ENCODE assay signal across 27 cellular contexts in the genomic region with DNA sequence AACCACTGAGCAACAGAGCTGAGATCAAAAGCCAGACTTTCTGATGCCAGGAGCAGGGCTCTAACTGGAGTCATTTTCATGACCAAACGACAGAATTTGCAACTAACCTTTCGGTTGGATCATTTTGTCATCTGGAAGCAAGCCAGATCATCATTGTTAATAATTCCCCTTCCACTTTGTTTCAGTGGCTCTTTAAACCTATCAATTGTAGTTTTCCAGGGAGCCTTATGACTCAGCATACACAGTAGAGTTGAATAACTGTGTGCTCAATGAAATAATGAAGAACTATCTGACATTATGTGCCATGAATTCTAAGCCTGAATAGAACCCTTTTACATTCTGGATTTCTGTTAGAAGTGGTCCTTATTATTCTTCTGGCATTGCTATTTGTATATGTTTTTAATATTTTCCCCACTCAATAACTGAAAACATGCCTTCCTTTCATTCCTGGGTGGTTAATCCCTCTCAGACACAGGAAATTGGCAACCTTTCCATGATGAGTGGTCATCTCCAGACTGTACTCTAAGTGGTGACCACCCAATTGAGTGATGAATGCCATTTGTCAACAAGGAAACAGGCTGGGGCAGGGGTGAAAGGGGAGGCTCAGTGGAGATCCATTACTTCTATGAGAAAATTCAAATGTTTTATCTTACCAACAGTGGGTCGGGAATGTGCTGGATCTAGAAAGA.
A peak's percentile ranks its signal among the peaks of the same experiment; 100 is the strongest.
DNase-seq lines count a peak whose midpoint lies in the region; ATAC-seq, FAIRE-seq and TF ChIP-seq lines count a peak whose summit lies in the region.
"Had no signal": no experiment of that assay in that cellular context is flagged by ENCODE, and none has a peak within 500 bp of the region (broad histone marks: within the 10 kb centered on the region; RNA-seq: fewer than 3 reads in every experiment).

No MANE protein-coding gene starts in this region.

- TF ChIP-seq CTCF in A549 (IDR thresholded peaks at IDR 0.05), result no peak
- no peak for TF ChIP-seq CTCF in astrocyte of the spinal cord (IDR thresholded peaks at IDR 0.05; ENCODE audit: low read depth, low read length)
- no peak for TF ChIP-seq CTCF in kidney (IDR thresholded peaks at IDR 0.05; ENCODE audit: borderline replicate concordance, extremely low read depth, insufficient read depth)
- no peak for TF ChIP-seq CTCF in CD8-positive, alpha-beta T cell (IDR thresholded peaks at IDR 0.05)
- TF ChIP-seq CTCF in GM23338 (conservative IDR thresholded peaks at IDR 0.05; ENCODE audit: low read depth in 2 of 2), result no peak

- H3K27me3 Mint-ChIP-seq in CD8-positive, alpha-beta T cell (ENCODE audit: low read depth), result no peaks in the 10 kb centered on the region
- H3K27me3 Mint-ChIP-seq in GM23338 (ENCODE audit: insufficient read depth, low read depth, poor library complexity), result peaks cover 5% of the 10 kb centered on the region
- H3K27me3 Mint-ChIP-seq in CD4-positive, alpha-beta memory T cell, result no peaks in the 10 kb centered on the region
- H3K27me3 Mint-ChIP-seq: activated CD8-positive, alpha-beta T cell treated with anti-CD3 and anti-CD28 coated beads for 36 hours; stimulated activated naive CD8-positive, alpha-beta T cell treated with anti-CD3 and anti-CD28 coated beads, Interleukin-15, amount 100 ng/mL, for 72 hours had no signal

- no peak overlapping the region for H3K9ac ChIP-seq in kidney (ENCODE audit: low read length in 2 of 2)

- FAIRE-seq in A549 (lab: Jason Lieb, UNC) (peak; percentile 80), kidney (lab: Jason Lieb, UNC) (peak; percentile 50), urothelium cell line (lab: Jason Lieb, UNC) (no peak)

- H3K4me2 ChIP-seq in A549 (peak overlapping the region; percentile 50), GM23338 (no peak overlapping the region)

- no peak for TF ChIP-seq RAD21 in A549 (conservative IDR thresholded peaks at IDR 0.05 in 1 of 2, IDR thresholded peaks at IDR 0.05 in 1 of 2)

- peaks cover 19% of the 10 kb centered on the region for H3K4me1 ChIP-seq in A549
- no peaks in the 10 kb centered on the region for H3K4me1 ChIP-seq in kidney (ENCODE audit: control insufficient read depth in 1 of 2, insufficient read depth in 1 of 2, low read depth in 1 of 2, low read length in 2 of 2)
- no peaks in the 10 kb centered on the region for H3K4me1 ChIP-seq in CD8-positive, alpha-beta T cell (ENCODE audit: insufficient read depth, low read length)
- no peaks in the 10 kb centered on the region for H3K4me1 ChIP-seq in GM23338 (ENCODE audit: insufficient read depth)
- H3K4me1 ChIP-seq in CD4-positive, alpha-beta memory T cell (ENCODE audit: insufficient read depth, low read length), result no peaks in the 10 kb centered on the region
- H3K4me1 ChIP-seq: adrenal gland, right lobe of liver, vagina had no signal

- no peak overlapping the region for H2AFZ ChIP-seq in GM23338

- DNase-seq in A549 (ENCODE audit: low read depth in 1 of 2, low spot score in 1 of 2) (peak in 1 of 2 experiments; percentile 36), GM04503 (ENCODE audit: low read depth) (peak; percentile 22), astrocyte of the spinal cord (ENCODE audit: low read depth, low spot score) (peak; percentile 12), kidney (no peak), urothelium cell line (ENCODE audit: low spot score) (no peak), GM23338 (ENCODE audit: low spot score) (no peak)
- no peak for DNase-seq in CD8-positive, alpha-beta T cell
- DNase-seq in CD4-positive, alpha-beta memory T cell, result no peak
- DNase-seq: activated CD8-positive, alpha-beta memory T cell treated with anti-CD3 and anti-CD28 coated beads, Interleukin-2, amount 50 U/mL, for 48 hours; activated CD8-positive, alpha-beta T cell treated with anti-CD3 and anti-CD28 coated beads for 36 hours; activated naive CD4-positive, alpha-beta T cell treated with Interleukin-2 at 50 U/mL for 16 hours; adrenal gland; DMS79; naive B cell; NCI-H1092 treated with DMSO at 0.1 percent for 48 hours; NCI-H187 treated with DMSO at 0.1 percent for 48 hours; NCI-H2227 treated with DMSO at 0.1 percent for 48 hours; NCI-H526; right lobe of liver; SHP77; stimulated activated naive CD8-positive, alpha-beta T cell treated with anti-CD3 and anti-CD28 coated beads, Interleukin-15, amount 100 ng/mL, for 72 hours had no signal

- intact Hi-C loops in kidney (cut with DNase I), result no loop called here
- intact Hi-C loops in CD8-positive, alpha-beta T cell (cut with DNase I, micrococcal nuclease), result no loop called here
- intact Hi-C loops in CD4-positive, alpha-beta memory T cell (cut with micrococcal nuclease), result no loop called here

- no peaks in the 10 kb centered on the region for H3K9me3 Mint-ChIP-seq in CD8-positive, alpha-beta T cell
- no peaks in the 10 kb centered on the region for H3K9me3 Mint-ChIP-seq in GM23338
- H3K9me3 Mint-ChIP-seq in CD4-positive, alpha-beta memory T cell, result no peaks in the 10 kb centered on the region
- H3K9me3 Mint-ChIP-seq: activated CD8-positive, alpha-beta T cell treated with anti-CD3 and anti-CD28 coated beads for 36 hours; activated T-helper 1 cell treated with anti-CD3 and anti-CD28 coated beads, Interleukin-12 subunit alpha, Interleukin-12 subunit beta, Interleukin-2, Interleukin-4 antibody, amounts not matched to agents 30 ng/mL and 10 ng/mL and 1 ng/mL, durations not matched to agents 14 hours and 24 hours and 36 hours; naive B cell; stimulated activated naive CD8-positive, alpha-beta T cell treated with anti-CD3 and anti-CD28 coated beads, Interleukin-15, amount 100 ng/mL, for 72 hours; T-helper 2 cell treated with Interferon-gamma antibody and Interleukin-4, amounts not matched to agents 5 μg/mL and 100 μg/mL, for 36 hours had no signal

- no peak for TF ChIP-seq EP300 in A549 (IDR thresholded peaks at IDR 0.05)

- H3K79me2 ChIP-seq in GM23338 (replicated peaks; ENCODE audit: insufficient read depth), result no peaks in the 10 kb centered on the region

- H3K27ac Mint-ChIP-seq in CD8-positive, alpha-beta T cell, result no peak overlapping the region
- H3K27ac Mint-ChIP-seq in GM23338, result no peak overlapping the region
- H3K27ac Mint-ChIP-seq in CD4-positive, alpha-beta memory T cell, result no peak overlapping the region
- H3K27ac Mint-ChIP-seq: activated CD8-positive, alpha-beta T cell treated with anti-CD3 and anti-CD28 coated beads for 36 hours; activated T-helper 1 cell treated with anti-CD3 and anti-CD28 coated beads, Interleukin-12 subunit alpha, Interleukin-12 subunit beta, Interleukin-2, Interleukin-4 antibody, amounts not matched to agents 30 ng/mL and 10 ng/mL and 1 ng/mL, durations not matched to agents 14 hours and 24 hours and 36 hours; mesothelial cell of epicardium; naive B cell; progenitor cell of endocrine pancreas; stimulated activated naive CD8-positive, alpha-beta T cell treated with anti-CD3 and anti-CD28 coated beads, Interleukin-15, amount 100 ng/mL, for 72 hours; T-helper 2 cell treated with Interferon-gamma antibody and Interleukin-4, amounts not matched to agents 5 μg/mL and 100 μg/mL, for 36 hours had no signal

- H3K27me3 ChIP-seq in CD8-positive, alpha-beta T cell (ENCODE audit: insufficient read depth, low read length), result no peaks in the 10 kb centered on the region
- H3K27me3 ChIP-seq in GM23338 (ENCODE audit: insufficient read depth), result no peaks in the 10 kb centered on the region
- no peaks in the 10 kb centered on the region for H3K27me3 ChIP-seq in CD4-positive, alpha-beta memory T cell (ENCODE audit: insufficient read depth, low read length)
- H3K27me3 ChIP-seq: neutrophil, right lobe of liver, vagina had no signal

- H3K4me3 ChIP-seq in A549, result no peak overlapping the region
- H3K4me3 ChIP-seq in astrocyte of the spinal cord (ENCODE audit: low read depth, low read length), result no peak overlapping the region
- no peak overlapping the region for H3K4me3 ChIP-seq in kidney (ENCODE audit: low read length in 2 of 2)
- no peak overlapping the region for H3K4me3 ChIP-seq in CD8-positive, alpha-beta T cell (ENCODE audit: low read depth, low read length)
- no peak overlapping the region for H3K4me3 ChIP-seq in GM23338
- H3K4me3 ChIP-seq in CD4-positive, alpha-beta memory T cell (ENCODE audit: low read length in 2 of 2), result no peak overlapping the region
- H3K4me3 ChIP-seq: adrenal gland, right lobe of liver, vagina had no signal

- CTCF ChIA-PET in A549 (lab: Yijun Ruan, JAX), result no interaction called here
- CTCF ChIA-PET in CD8-positive, alpha-beta T cell (lab: Charles Lee), result no interaction called here
- CTCF ChIA-PET in CD4-positive, alpha-beta memory T cell (lab: Charles Lee; ENCODE audit: partially characterized antibody), result no interaction called here

- 36% methylated on average over 3 of the region's 3 CpGs for WGBS in A549 (ENCODE audit: missing lambda C conversion rate)

- in situ Hi-C loops in astrocyte of the spinal cord (cut with HindIII; ENCODE audit: low sequenced_read_pairs), result no loop called here

- no peaks in the 10 kb centered on the region for H3K9me2 ChIP-seq in GM23338 (ENCODE audit: insufficient read depth)

- H3K27ac ChIP-seq in A549, result peak overlapping the region; percentile 47 to 76
- no peak overlapping the region for H3K27ac ChIP-seq in kidney (ENCODE audit: low read depth in 2 of 2, low read length in 2 of 2)
- no peak overlapping the region for H3K27ac ChIP-seq in CD8-positive, alpha-beta T cell (ENCODE audit: low read depth, low read length)
- no peak overlapping the region for H3K27ac ChIP-seq in GM23338 (ENCODE audit: low read depth)
- no peak overlapping the region for H3K27ac ChIP-seq in CD4-positive, alpha-beta memory T cell (ENCODE audit: low read depth, low read length)
- H3K27ac ChIP-seq: adrenal gland, neutrophil, right lobe of liver, vagina had no signal

- H3F3A ChIP-seq in GM23338 (replicated peaks; ENCODE audit: low read depth), result no peaks in the 10 kb centered on the region

- H3K4me3 Mint-ChIP-seq in CD8-positive, alpha-beta T cell, result no peak overlapping the region
- no peak overlapping the region for H3K4me3 Mint-ChIP-seq in GM23338
- H3K4me3 Mint-ChIP-seq in CD4-positive, alpha-beta memory T cell, result no peak overlapping the region
- H3K4me3 Mint-ChIP-seq: activated CD8-positive, alpha-beta T cell treated with anti-CD3 and anti-CD28 coated beads for 36 hours; activated T-helper 1 cell treated with anti-CD3 and anti-CD28 coated beads, Interleukin-12 subunit alpha, Interleukin-12 subunit beta, Interleukin-2, Interleukin-4 antibody, amounts not matched to agents 30 ng/mL and 10 ng/mL and 1 ng/mL, durations not matched to agents 14 hours and 24 hours and 36 hours; mesothelial cell of epicardium; naive B cell; stimulated activated naive CD8-positive, alpha-beta T cell treated with anti-CD3 and anti-CD28 coated beads, Interleukin-15, amount 100 ng/mL, for 72 hours; T-helper 2 cell treated with Interferon-gamma antibody and Interleukin-4, amounts not matched to agents 5 μg/mL and 100 μg/mL, for 36 hours had no signal

- H3K9me3 ChIP-seq in A549 (no peaks in the 10 kb centered on the region), kidney (ENCODE audit: control insufficient read depth in 1 of 2, low read length in 2 of 2) (no peaks in the 10 kb centered on the region)
- H3K9me3 ChIP-seq in CD8-positive, alpha-beta T cell (ENCODE audit: low read length), result no peaks in the 10 kb centered on the region
- no peaks in the 10 kb centered on the region for H3K9me3 ChIP-seq in CD4-positive, alpha-beta memory T cell (ENCODE audit: control insufficient read depth in 1 of 2, low read length in 2 of 2)
- H3K9me3 ChIP-seq: adrenal gland, neutrophil, right lobe of liver, vagina had no signal

- ATAC-seq in A549, result peak in 1 of 2 experiments; percentile 71; a peak in 3 of 6 replicates
- no peak for ATAC-seq in CD8-positive, alpha-beta T cell
- no peak for ATAC-seq in GM23338
- ATAC-seq: activated CD8-positive, alpha-beta T cell treated with anti-CD3 and anti-CD28 coated beads for 36 hours; right lobe of liver; stimulated activated naive CD8-positive, alpha-beta T cell treated with anti-CD3 and anti-CD28 coated beads, Interleukin-15, amount 100 ng/mL, for 72 hours had no signal

- no peaks in the 10 kb centered on the region for H3K4me1 Mint-ChIP-seq in CD8-positive, alpha-beta T cell (ENCODE audit: low read depth)
- H3K4me1 Mint-ChIP-seq in GM23338, result peaks cover 4% of the 10 kb centered on the region; the same call in 1 of the 3 replicates
- no peaks in the 10 kb centered on the region for H3K4me1 Mint-ChIP-seq in CD4-positive, alpha-beta memory T cell
- H3K4me1 Mint-ChIP-seq: naive B cell; stimulated activated naive CD8-positive, alpha-beta T cell treated with anti-CD3 and anti-CD28 coated beads, Interleukin-15, amount 100 ng/mL, for 72 hours had no signal

- no peaks in the 10 kb centered on the region for H3K36me3 Mint-ChIP-seq in CD8-positive, alpha-beta T cell
- no peaks in the 10 kb centered on the region for H3K36me3 Mint-ChIP-seq in GM23338 (ENCODE audit: low read depth)
- H3K36me3 Mint-ChIP-seq in CD4-positive, alpha-beta memory T cell, result no peaks in the 10 kb centered on the region
- H3K36me3 Mint-ChIP-seq: mesothelial cell of epicardium, naive B cell had no signal

- no peaks in the 10 kb centered on the region for H4K20me1 ChIP-seq in GM23338 (replicated peaks; ENCODE audit: insufficient read depth)

- POLR2A ChIA-PET in A549 (lab: Yijun Ruan, JAX), result no interaction called here
- POLR2A ChIA-PET in CD8-positive, alpha-beta T cell (lab: Charles Lee), result no interaction called here
- POLR2A ChIA-PET in CD4-positive, alpha-beta memory T cell (lab: Charles Lee; ENCODE audit: partially characterized antibody), result no interaction called here

- no peak for TF ChIP-seq POLR2A in A549 (IDR thresholded peaks at IDR 0.05; ENCODE audit: low read length)

- no peaks in the 10 kb centered on the region for H3K36me3 ChIP-seq in kidney (ENCODE audit: control insufficient read depth in 1 of 2, insufficient read depth in 2 of 2, low read length in 2 of 2)
- no peaks in the 10 kb centered on the region for H3K36me3 ChIP-seq in CD8-positive, alpha-beta T cell (ENCODE audit: insufficient read depth, low read length)
- no peaks in the 10 kb centered on the region for H3K36me3 ChIP-seq in GM23338 (ENCODE audit: insufficient read depth)
- H3K36me3 ChIP-seq in CD4-positive, alpha-beta memory T cell (ENCODE audit: insufficient read depth, low read length), result no peaks in the 10 kb centered on the region
- H3K36me3 ChIP-seq: adrenal gland, neutrophil, right lobe of liver, vagina had no signal

Comparison
In these comparisons a context has a peak if more than half of its experiments do, and no peak if none do; other contexts are left out.
1. DNase-seq: peak in GM04503 (single experiment) and astrocyte of the spinal cord (single experiment); none in kidney (single experiment), CD8-positive, alpha-beta T cell (0 of 7), urothelium cell line (single experiment), GM23338 (single experiment) and CD4-positive, alpha-beta memory T cell (0 of 5).
2. H3K27ac ChIP-seq: peak in A549 (2 of 2); none in kidney (0 of 2), CD8-positive, alpha-beta T cell (single experiment), GM23338 (single experiment) and CD4-positive, alpha-beta memory T cell (single experiment).